ENCODE assay signal across 8 cellular contexts in the genomic region with DNA sequence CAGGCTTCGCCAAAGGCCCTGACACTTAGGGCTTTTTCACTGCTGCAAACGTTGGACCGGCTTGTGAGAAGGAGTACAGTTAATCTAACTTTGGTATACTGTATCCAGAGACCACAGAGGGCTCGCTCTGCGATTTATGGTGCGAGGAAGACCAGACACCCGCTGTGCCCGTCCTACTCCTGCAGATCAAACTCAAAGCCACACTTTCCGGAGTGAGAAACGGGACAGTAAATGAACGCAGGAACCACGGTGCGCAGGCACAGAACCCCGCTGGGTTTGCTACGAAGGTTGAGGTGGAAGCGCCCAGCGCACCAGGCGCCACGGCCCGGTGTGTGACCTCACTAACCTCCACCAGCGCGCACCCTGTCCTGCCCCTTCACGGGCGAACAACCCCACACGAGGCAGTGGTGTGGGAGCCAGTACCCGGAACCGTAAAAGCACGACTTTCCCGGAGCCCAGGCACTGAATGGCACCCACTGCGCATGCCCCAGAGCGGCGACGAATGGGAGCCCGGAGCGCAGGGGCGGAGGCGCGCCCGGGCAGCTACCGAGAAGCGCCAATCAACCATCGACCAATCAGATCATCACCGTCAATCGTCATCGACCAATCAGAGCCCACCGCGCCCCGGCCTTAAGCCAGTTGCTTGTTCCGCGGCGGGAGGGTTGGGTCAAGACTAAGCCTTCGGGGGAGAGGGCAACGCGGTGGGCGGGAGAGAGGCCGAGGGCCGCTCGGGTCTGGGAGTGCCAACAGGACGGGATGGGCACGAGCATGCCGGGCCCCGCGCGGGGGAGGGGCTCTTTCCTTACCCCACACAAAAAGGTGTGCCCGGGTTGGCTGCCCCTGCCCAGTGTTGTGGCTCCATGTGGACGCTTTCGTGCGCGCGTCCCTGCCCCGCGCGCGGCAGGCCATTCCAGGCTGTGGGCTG. TPM values are rescaled to one million over a fixed set of nuclear protein-coding genes. Genes with fewer than 3 reads are reported as not detected.
DNase-seq lines count a peak whose midpoint lies in the region; ATAC-seq and TF ChIP-seq lines count a peak whose summit lies in the region.

No MANE protein-coding gene starts in this region.

- TF ChIP-seq CTCF in chondrocyte (IDR thresholded peaks at IDR 0.05) (no peak), kidney epithelial cell (IDR thresholded peaks at IDR 0.05; ENCODE audit: insufficient read depth, low read length, poor library complexity, severe bottlenecking) (no peak)

- peak overlapping the region; percentile 83 for H3K27ac Mint-ChIP-seq in chondrocyte (ENCODE audit: unreplicated experiment)

- H3K27me3 Mint-ChIP-seq in chondrocyte (ENCODE audit: low read depth) = no peaks in the 10 kb centered on the region

- peaks cover 12% of the 10 kb centered on the region for H3K4me1 Mint-ChIP-seq in chondrocyte (ENCODE audit: low read depth)

- peak; percentile 95 for ATAC-seq in HG03378 (IDR thresholded peaks at IDR 0.05; ENCODE audit: unreplicated experiment)

- DNase-seq in AML-193 (lab: John Stamatoyannopoulos, UW) (peak; percentile 78 to 83), NCI-H446 treated with DMSO at 0.1 percent for 48 hours (lab: John Stamatoyannopoulos, UW) (peak; percentile 88), chondrocyte (ENCODE audit: low spot score) (peak; percentile 96), kidney epithelial cell (ENCODE audit: low read depth) (peak; percentile 65)
- peak; percentile 86 for DNase-seq in activated CD4-positive, CD25-positive, alpha-beta regulatory T cell treated with anti-CD3 and anti-CD28 coated beads, Interleukin-2, amount 50 U/mL, for 72 hours
- DNase-seq in stimulated activated CD4-positive, alpha-beta T cell treated with anti-CD3 and anti-CD28 coated beads, Interleukin-15, amount 100 ng/mL, for 24 hours = peak; percentile 89

- no peaks in the 10 kb centered on the region for H3K27me3 ChIP-seq in kidney epithelial cell (ENCODE audit: control insufficient read depth, insufficient read depth, low read length)

- H3K36me3 Mint-ChIP-seq in chondrocyte (ENCODE audit: low read depth) = peaks cover 2% of the 10 kb centered on the region

- H3K4me3 ChIP-seq in kidney epithelial cell (ENCODE audit: low read depth, low read length) = peak overlapping the region; percentile 60

- H3K9me3 Mint-ChIP-seq in chondrocyte (ENCODE audit: low read depth) = peaks cover 2% of the 10 kb centered on the region

- peak overlapping the region; percentile 79 for H3K4me3 Mint-ChIP-seq in chondrocyte (ENCODE audit: unreplicated experiment)

- TF ChIP-seq POLR2A in GM19099 (IDR thresholded peaks at IDR 0.05; ENCODE audit: extremely low read depth, insufficient read length, low read depth) = peak; percentile 79

- no peaks in the 10 kb centered on the region for H3K36me3 ChIP-seq in kidney epithelial cell (ENCODE audit: control insufficient read depth, insufficient read depth, low read length)

RNA-seq across cellular contexts. Expression of a gene that starts 21.3 kb away (rescaled TPM):
- total RNA-seq in chondrocyte (49.2 to 63.0 TPM (median 49.3 TPM) in 3 replicates), kidney epithelial cell (115 and 117 TPM in 2 replicates)

RNA-seq across cellular contexts. Expression of a gene that starts 22.6 kb away (rescaled TPM):
- total RNA-seq in chondrocyte = 16.0 to 17.5 TPM (median 17.2 TPM) in 3 replicates
- total RNA-seq in kidney epithelial cell = 26.4 and 35.0 TPM in 2 replicates

RNA-seq across cellular contexts. Expression of a gene that starts 27.2 kb away (rescaled TPM):
- total RNA-seq in chondrocyte (51.9 to 58.3 TPM (median 53.4 TPM) in 3 replicates), kidney epithelial cell (16.8 and 18.1 TPM in 2 replicates)

RNA-seq across cellular contexts. Expression of a gene that starts 42.2 kb away (rescaled TPM):
- total RNA-seq in chondrocyte (6.9 to 7.7 TPM (median 7.3 TPM) in 3 replicates), kidney epithelial cell (5.5 and 6.4 TPM in 2 replicates)

RNA-seq across cellular contexts. Expression of a gene that starts 57.8 kb away (rescaled TPM):
- total RNA-seq in chondrocyte (39.3 to 42.5 TPM (median 41.2 TPM) in 3 replicates), kidney epithelial cell (55.6 and 63.3 TPM in 2 replicates)

Comparison
In these comparisons a context has a peak if more than half of its experiments do, and no peak if none do; other contexts are left out.
1. Peak in every context shown above with its lines: DNase-seq, ATAC-seq and H3K4me3 ChIP-seq.